Comparison of ENCODE assay signal across 8 cellular contexts in the genomic region with DNA sequence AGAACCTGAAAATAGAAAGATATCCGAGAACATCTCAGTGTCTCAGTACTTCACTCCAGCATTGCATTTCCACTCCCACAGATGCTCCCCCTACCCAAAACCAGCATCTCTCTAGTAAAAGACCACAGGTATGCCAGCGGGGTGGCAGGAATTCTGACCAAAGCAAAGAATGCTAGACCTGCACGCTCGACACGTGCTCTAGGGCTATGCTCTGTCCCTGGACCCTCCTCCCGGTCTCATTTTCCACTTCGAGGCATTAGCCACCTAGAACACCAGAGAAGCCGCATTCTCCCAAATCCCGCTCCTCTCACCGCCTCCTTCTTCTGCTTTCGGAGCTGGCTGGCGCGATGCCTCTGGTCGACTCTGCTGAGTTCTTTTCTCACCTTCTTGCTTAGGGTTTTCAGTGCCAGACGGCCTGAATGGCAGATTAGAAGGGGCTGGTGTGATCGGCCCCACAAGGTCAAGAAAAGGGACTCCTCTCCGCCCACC. TPM values are rescaled to one million over a fixed set of nuclear protein-coding genes. Genes with fewer than 3 reads are reported as not detected.
DNase-seq lines count a peak whose midpoint lies in the region; ATAC-seq and TF ChIP-seq lines count a peak whose summit lies in the region.

No MANE protein-coding gene starts in this region.

- peaks cover 14% of the 10 kb centered on the region for H3K4me1 Mint-ChIP-seq in endodermal cell
- H3K4me1 Mint-ChIP-seq in naive thymus-derived CD8-positive, alpha-beta T cell = peaks cover 16 to 40% (median 22%) of the 10 kb centered on the region in 4 donors

- no peaks in the 10 kb centered on the region for H3K9me3 ChIP-seq in endodermal cell (ENCODE audit: control insufficient read depth, low read length)

- H3K27me3 Mint-ChIP-seq in endodermal cell (ENCODE audit: insufficient read depth) = no peaks in the 10 kb centered on the region
- no peaks in the 10 kb centered on the region for H3K27me3 Mint-ChIP-seq in naive thymus-derived CD8-positive, alpha-beta T cell

- no peak overlapping the region for H3K4me3 Mint-ChIP-seq in endodermal cell
- peak overlapping the region in 9 of 10 donors; percentile 97 to 100 (median 99) for H3K4me3 Mint-ChIP-seq in naive thymus-derived CD8-positive, alpha-beta T cell

- H3K27me3 ChIP-seq in endodermal cell (ENCODE audit: control insufficient read depth, insufficient read depth, low read length, poor library complexity, severe bottlenecking) = no peaks in the 10 kb centered on the region

- TF ChIP-seq POLR2A in NB4 (IDR thresholded peaks at IDR 0.05; ENCODE audit: extremely low read depth, insufficient read length) = no peak

- H3K36me3 ChIP-seq in endodermal cell (ENCODE audit: control insufficient read depth, insufficient read depth, low read length) = peaks cover 42% of the 10 kb centered on the region

- H3K9me3 Mint-ChIP-seq in endodermal cell = no peaks in the 10 kb centered on the region
- H3K9me3 Mint-ChIP-seq in naive thymus-derived CD8-positive, alpha-beta T cell = no peaks in the 10 kb centered on the region

- POLR2A ChIA-PET in naive thymus-derived CD8-positive, alpha-beta T cell (lab: Charles Lee) = interaction anchor here (0.6 to 4.2 kb wide), 24 partner anchors 9 to 705 kb away, joined by 3 to 38 read pairs (median 4); partner anchors contain the start of genes MNT, PAFAH1B1, SMG6 and SRR

- H3K4me3 ChIP-seq in NB4 (ENCODE audit: low read depth, low read length) (peak overlapping the region; percentile 98), endodermal cell (ENCODE audit: low read length) (peak overlapping the region; percentile 98)

- 3 to 5% methylated on average over 14 to 17 of the region's 17 CpGs for WGBS in endodermal cell (ENCODE audit: insufficient coverage in 1 of 2, insufficient read length in 1 of 2), 2 experiments

- peak overlapping the region; percentile 95 for H3K9ac ChIP-seq in endodermal cell (ENCODE audit: extremely low read depth, low read length, poor library complexity, severe bottlenecking)

- DNase-seq in ELR (ENCODE audit: low read depth) (peak; percentile 39), NB4 (ENCODE audit: low read depth) (peak; percentile 16), endodermal cell (peak; percentile 73), RKO (ENCODE audit: low spot score) (no peak), SW 1271 (lab: John Stamatoyannopoulos, UW) (no peak), NCI-H1436 treated with DMSO at 0.1 percent for 48 hours (lab: John Stamatoyannopoulos, UW) (no peak), ecto neural progenitor cell (ENCODE audit: low spot score) (no peak)
- DNase-seq in naive thymus-derived CD8-positive, alpha-beta T cell = no peak

- H3K27ac Mint-ChIP-seq in endodermal cell = peak overlapping the region; percentile 99
- peak overlapping the region; percentile 93 to 99 (median 97) for H3K27ac Mint-ChIP-seq in naive thymus-derived CD8-positive, alpha-beta T cell

- ATAC-seq in naive thymus-derived CD8-positive, alpha-beta T cell = no peak

- peaks cover 11% of the 10 kb centered on the region for H3K36me3 Mint-ChIP-seq in endodermal cell (ENCODE audit: low read depth)
- H3K36me3 Mint-ChIP-seq in naive thymus-derived CD8-positive, alpha-beta T cell = peaks cover 6 to 8% (median 6%) of the 10 kb centered on the region in 3 donors

- no peak for TF ChIP-seq CTCF in NB4 (IDR thresholded peaks at IDR 0.05; ENCODE audit: low read depth, low read length)
- no peak for TF ChIP-seq CTCF in endodermal cell (conservative IDR thresholded peaks at IDR 0.05)

- H3K27ac ChIP-seq in endodermal cell (ENCODE audit: low read depth, low read length) = no peak overlapping the region

- peaks cover 11% of the 10 kb centered on the region for H3K4me1 ChIP-seq in endodermal cell (ENCODE audit: control insufficient read depth, insufficient read depth, low read length)

RNA-seq across cellular contexts. Expression of gene TSR1, which starts 0.5 kb away (rescaled TPM):
- 10 to 100 TPM; 40.1 to 43.3 TPM for total RNA-seq in endodermal cell
- 37.0 TPM for polyA plus RNA-seq in endodermal cell (2013, experiment 1 of 2)
- 38.7 TPM for polyA plus RNA-seq in endodermal cell (2013, experiment 2 of 2)
- total RNA-seq in naive thymus-derived CD8-positive, alpha-beta T cell = 10 to 100 TPM; 35.1 to 37.1 TPM
- 10 to 100 TPM; 12.0 to 22.1 (median 14.0) TPM for polyA plus RNA-seq in naive thymus-derived CD8-positive, alpha-beta T cell

RNA-seq across cellular contexts. Expression of gene SGSM2, which starts 1.5 kb away (rescaled TPM):
- 10 to 100 TPM; 62.5 to 77.3 TPM for total RNA-seq in endodermal cell
- 80.3 TPM for polyA plus RNA-seq in endodermal cell (2013, experiment 1 of 2)
- 69.3 TPM for polyA plus RNA-seq in endodermal cell (2013, experiment 2 of 2)
- total RNA-seq in naive thymus-derived CD8-positive, alpha-beta T cell = 100 to 1,000 TPM; 160 to 179 TPM
- polyA plus RNA-seq in naive thymus-derived CD8-positive, alpha-beta T cell = 10 to 100 TPM; 12.1 to 22.6 (median 13.1) TPM

RNA-seq across cellular contexts. Expression of gene SRR, which starts 32.0 kb away (rescaled TPM):
- 10 to 100 TPM; 10.2 to 38.0 TPM for total RNA-seq in endodermal cell
- 28.8 TPM for polyA plus RNA-seq in endodermal cell (2013, experiment 1 of 2)
- polyA plus RNA-seq in endodermal cell (2013, experiment 2 of 2) = 28.2 TPM
- total RNA-seq in naive thymus-derived CD8-positive, alpha-beta T cell = 1 to 10 TPM; 6.1 to 7.3 TPM
- 1 to 10 TPM; 3.6 to 9.6 (median 8.4) TPM for polyA plus RNA-seq in naive thymus-derived CD8-positive, alpha-beta T cell

RNA-seq across cellular contexts. Expression of gene SMG6, which starts 32.2 kb away (rescaled TPM):
- 10 to 100 TPM; 44.3 to 56.7 TPM for total RNA-seq in endodermal cell
- polyA plus RNA-seq in endodermal cell (2013, experiment 1 of 2) = 30.3 TPM
- polyA plus RNA-seq in endodermal cell (2013, experiment 2 of 2) = 26.0 TPM
- 10 to 100 TPM; 49.6 to 51.4 TPM for total RNA-seq in naive thymus-derived CD8-positive, alpha-beta T cell
- 10 to 100 TPM in 1 of 3 donors, 1 to 10 TPM in 2; 5.3 to 13.5 (median 9.0) TPM for polyA plus RNA-seq in naive thymus-derived CD8-positive, alpha-beta T cell

Comparison
In these comparisons a context has a peak if more than half of its experiments do, and no peak if none do; other contexts are left out.
1. DNase-seq: peak in ELR (single experiment), NB4 (single experiment) and endodermal cell (single experiment); none in naive thymus-derived CD8-positive, alpha-beta T cell (0 of 10), RKO (single experiment), SW 1271 (0 of 2), NCI-H1436 treated with DMSO at 0.1 percent for 48 hours (single experiment) and ecto neural progenitor cell (single experiment).